Comparison of ENCODE assay signal across 2 cellular contexts in the genomic region with DNA sequence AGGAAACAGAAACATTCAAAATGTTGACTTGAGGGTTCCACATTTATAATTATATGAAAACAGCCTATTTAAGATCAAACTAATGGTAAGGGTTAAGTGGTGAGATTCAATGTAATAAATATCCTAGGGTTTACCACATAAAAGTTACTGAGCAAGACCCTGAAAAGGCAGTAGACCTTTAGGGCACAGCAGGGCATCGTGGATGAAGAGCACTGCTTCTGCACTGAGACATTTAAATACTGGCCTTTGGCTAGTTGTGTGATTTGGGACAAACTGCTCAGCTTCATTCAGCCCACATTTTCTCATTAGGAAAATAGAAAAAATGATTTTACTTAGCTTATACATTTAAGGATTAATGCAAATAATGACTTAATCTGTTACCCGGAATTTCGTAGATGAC.
TF ChIP-seq lines count a peak whose summit lies in the region.

No MANE protein-coding gene starts in this region.

TF ChIP-seq in A549, 52 proteins besides CTCF, POLR2A, EP300 and RAD21 (continued from another document):
- TF ChIP-seq HOXA7 (CRISPR knock-in tag; IDR thresholded peaks at IDR 0.05) (no peak), NFE2L2 (conservative IDR thresholded peaks at IDR 0.05; ENCODE audit: low read length) (no peak), ZC3H11A (IDR thresholded peaks at IDR 0.05) (no peak), SREBF2 (IDR thresholded peaks at IDR 0.05) (no peak), NPAS2 (CRISPR knock-in tag; IDR thresholded peaks at IDR 0.05; ENCODE audit: borderline replicate concordance) (no peak), MAFK (IDR thresholded peaks at IDR 0.05; ENCODE audit: partially characterized antibody) (no peak), EHF (CRISPR knock-in tag; IDR thresholded peaks at IDR 0.05) (no peak), ZFP36 (IDR thresholded peaks at IDR 0.05; ENCODE audit: borderline replicate concordance, partially characterized antibody) (no peak), ZSCAN20 (CRISPR knock-in tag; IDR thresholded peaks at IDR 0.05) (no peak), TFCP2L1 (CRISPR knock-in tag; IDR thresholded peaks at IDR 0.05) (no peak), PHF8 (IDR thresholded peaks at IDR 0.05; ENCODE audit: borderline replicate concordance, low read depth) (no peak), RNF2 (IDR thresholded peaks at IDR 0.05; ENCODE audit: borderline replicate concordance, low read depth) (no peak), MYC (IDR thresholded peaks at IDR 0.05; ENCODE audit: borderline replicate concordance, low read length) (no peak), RCOR1 (IDR thresholded peaks at IDR 0.05; ENCODE audit: low read depth, low read length) (no peak)
- TF ChIP-seq, protein P1, sequence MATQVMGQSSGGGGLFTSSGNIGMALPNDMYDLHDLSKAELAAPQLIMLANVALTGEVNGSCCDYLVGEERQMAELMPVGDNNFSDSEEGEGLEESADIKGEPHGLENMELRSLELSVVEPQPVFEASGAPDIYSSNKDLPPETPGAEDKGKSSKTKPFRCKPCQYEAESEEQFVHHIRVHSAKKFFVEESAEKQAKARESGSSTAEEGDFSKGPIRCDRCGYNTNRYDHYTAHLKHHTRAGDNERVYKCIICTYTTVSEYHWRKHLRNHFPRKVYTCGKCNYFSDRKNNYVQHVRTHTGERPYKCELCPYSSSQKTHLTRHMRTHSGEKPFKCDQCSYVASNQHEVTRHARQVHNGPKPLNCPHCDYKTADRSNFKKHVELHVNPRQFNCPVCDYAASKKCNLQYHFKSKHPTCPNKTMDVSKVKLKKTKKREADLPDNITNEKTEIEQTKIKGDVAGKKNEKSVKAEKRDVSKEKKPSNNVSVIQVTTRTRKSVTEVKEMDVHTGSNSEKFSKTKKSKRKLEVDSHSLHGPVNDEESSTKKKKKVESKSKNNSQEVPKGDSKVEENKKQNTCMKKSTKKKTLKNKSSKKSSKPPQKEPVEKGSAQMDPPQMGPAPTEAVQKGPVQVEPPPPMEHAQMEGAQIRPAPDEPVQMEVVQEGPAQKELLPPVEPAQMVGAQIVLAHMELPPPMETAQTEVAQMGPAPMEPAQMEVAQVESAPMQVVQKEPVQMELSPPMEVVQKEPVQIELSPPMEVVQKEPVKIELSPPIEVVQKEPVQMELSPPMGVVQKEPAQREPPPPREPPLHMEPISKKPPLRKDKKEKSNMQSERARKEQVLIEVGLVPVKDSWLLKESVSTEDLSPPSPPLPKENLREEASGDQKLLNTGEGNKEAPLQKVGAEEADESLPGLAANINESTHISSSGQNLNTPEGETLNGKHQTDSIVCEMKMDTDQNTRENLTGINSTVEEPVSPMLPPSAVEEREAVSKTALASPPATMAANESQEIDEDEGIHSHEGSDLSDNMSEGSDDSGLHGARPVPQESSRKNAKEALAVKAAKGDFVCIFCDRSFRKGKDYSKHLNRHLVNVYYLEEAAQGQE (IDR thresholded peaks at IDR 0.05) = no peak
- TF ChIP-seq, protein P2, sequence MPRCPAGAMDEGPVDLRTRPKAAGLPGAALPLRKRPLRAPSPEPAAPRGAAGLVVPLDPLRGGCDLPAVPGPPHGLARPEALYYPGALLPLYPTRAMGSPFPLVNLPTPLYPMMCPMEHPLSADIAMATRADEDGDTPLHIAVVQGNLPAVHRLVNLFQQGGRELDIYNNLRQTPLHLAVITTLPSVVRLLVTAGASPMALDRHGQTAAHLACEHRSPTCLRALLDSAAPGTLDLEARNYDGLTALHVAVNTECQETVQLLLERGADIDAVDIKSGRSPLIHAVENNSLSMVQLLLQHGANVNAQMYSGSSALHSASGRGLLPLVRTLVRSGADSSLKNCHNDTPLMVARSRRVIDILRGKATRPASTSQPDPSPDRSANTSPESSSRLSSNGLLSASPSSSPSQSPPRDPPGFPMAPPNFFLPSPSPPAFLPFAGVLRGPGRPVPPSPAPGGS (IDR thresholded peaks at IDR 0.05) = no peak
- TF ChIP-seq, protein P3, sequence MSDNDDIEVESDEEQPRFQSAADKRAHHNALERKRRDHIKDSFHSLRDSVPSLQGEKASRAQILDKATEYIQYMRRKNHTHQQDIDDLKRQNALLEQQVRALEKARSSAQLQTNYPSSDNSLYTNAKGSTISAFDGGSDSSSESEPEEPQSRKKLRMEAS (IDR thresholded peaks at IDR 0.05) = no peak
- TF ChIP-seq, protein P4, sequence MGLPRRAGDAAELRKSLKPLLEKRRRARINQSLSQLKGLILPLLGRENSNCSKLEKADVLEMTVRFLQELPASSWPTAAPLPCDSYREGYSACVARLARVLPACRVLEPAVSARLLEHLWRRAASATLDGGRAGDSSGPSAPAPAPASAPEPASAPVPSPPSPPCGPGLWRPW (IDR thresholded peaks at IDR 0.05) = no peak

TF ChIP-seq in H1, 55 proteins besides CTCF, POLR2A, EP300 and RAD21:
- TF ChIP-seq KDM5A (IDR thresholded peaks at IDR 0.05; ENCODE audit: low read length) (no peak), RBBP5 (IDR thresholded peaks at IDR 0.05; ENCODE audit: borderline replicate concordance, low read depth, low read length) (no peak), CHD1 (IDR thresholded peaks at IDR 0.05; ENCODE audit: low read depth, low read length) (no peak), SUZ12 (IDR thresholded peaks at IDR 0.05; ENCODE audit: low read length) (no peak), SIN3A (conservative IDR thresholded peaks at IDR 0.05 in 1 of 2, IDR thresholded peaks at IDR 0.05 in 1 of 2; ENCODE audit: low read depth in 1 of 2, low read length in 2 of 2) (no peak), SIX5 (IDR thresholded peaks at IDR 0.05; ENCODE audit: low read depth, low read length) (no peak), RFX5 (IDR thresholded peaks at IDR 0.05; ENCODE audit: borderline replicate concordance, low read depth, low read length) (no peak), EGR1 (IDR thresholded peaks at IDR 0.05; ENCODE audit: borderline replicate concordance, low read depth, low read length) (no peak), GABPA (IDR thresholded peaks at IDR 0.05; ENCODE audit: borderline replicate concordance, insufficient read depth, low read length) (no peak)
- TF ChIP-seq, protein P3 (IDR thresholded peaks at IDR 0.05) = no peak
